Comparison of ENCODE assay signal across 8 cellular contexts in the genomic region with DNA sequence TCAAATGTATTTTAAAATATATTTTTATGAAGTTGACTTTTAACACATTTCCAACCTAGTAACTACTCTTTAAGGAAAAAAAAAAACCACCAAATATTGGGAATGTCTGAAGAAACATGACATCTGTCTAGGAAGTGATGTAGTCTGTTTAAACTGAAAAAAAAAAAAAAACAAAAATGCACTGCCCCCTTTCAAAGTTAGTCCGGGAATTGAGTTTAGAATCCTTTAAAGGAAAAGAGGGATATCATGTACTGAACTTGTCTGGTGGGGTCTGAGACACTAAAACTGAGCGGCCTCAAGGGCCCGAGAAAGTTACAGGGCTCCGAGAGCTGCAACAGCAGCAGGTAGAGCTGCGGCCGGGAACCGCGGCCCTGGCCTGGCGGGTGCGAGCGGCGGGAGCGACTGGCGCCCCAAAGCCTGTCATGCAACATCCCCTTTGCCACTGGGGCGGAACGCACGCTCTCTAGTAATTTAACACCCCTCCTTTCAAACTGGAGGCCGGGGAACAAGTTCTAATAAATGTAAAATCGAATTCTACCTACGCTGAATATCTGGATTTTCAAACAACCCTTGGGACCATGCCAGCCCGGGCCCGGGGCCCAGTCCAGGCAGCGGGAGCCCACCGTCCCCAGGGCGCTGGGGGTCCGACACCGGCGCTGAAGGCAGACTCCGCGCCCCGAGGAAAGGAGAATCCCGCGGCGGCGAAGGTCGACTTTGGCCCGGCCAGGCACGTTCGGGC. TPM values are rescaled to one million over a fixed set of nuclear protein-coding genes. Genes with fewer than 3 reads are reported as not detected.
DNase-seq lines count a peak whose midpoint lies in the region; ATAC-seq and TF ChIP-seq lines count a peak whose summit lies in the region.

No MANE protein-coding gene starts in this region.

- no peak overlapping the region for H3K27ac ChIP-seq in OCI-LY1 (ENCODE audit: low read depth, low read length, poor library complexity, severe bottlenecking)
- peak overlapping the region; percentile 97 for H3K27ac ChIP-seq in neural progenitor cell
- H3K27ac ChIP-seq in thymus (ENCODE audit: low read depth): peak overlapping the region; percentile 86

- H3K4me1 ChIP-seq in OCI-LY1 (ENCODE audit: insufficient read depth, low read length, severe bottlenecking): peaks cover 38% of the 10 kb centered on the region
- H3K4me1 ChIP-seq in neural progenitor cell: peaks cover 29% of the 10 kb centered on the region
- H3K4me1 ChIP-seq in thymus (ENCODE audit: control insufficient read depth, insufficient read depth, low read length): peaks cover 7% of the 10 kb centered on the region

- H3K9me3 ChIP-seq in OCI-LY1 (ENCODE audit: low read length): no peaks in the 10 kb centered on the region
- no peaks in the 10 kb centered on the region for H3K9me3 ChIP-seq in neural progenitor cell (ENCODE audit: low read depth)
- no peaks in the 10 kb centered on the region for H3K9me3 ChIP-seq in thymus (ENCODE audit: control insufficient read depth)

- peaks cover 4% of the 10 kb centered on the region; the same call in 1 of the 2 replicates for H3K27me3 ChIP-seq in OCI-LY1 (ENCODE audit: insufficient read depth, low read length)
- no peaks in the 10 kb centered on the region for H3K27me3 ChIP-seq in neural progenitor cell
- no peaks in the 10 kb centered on the region for H3K27me3 ChIP-seq in thymus (ENCODE audit: control insufficient read depth, insufficient read depth)

- H3K27me3 Mint-ChIP-seq in neural progenitor cell (ENCODE audit: insufficient read depth, low read depth): peaks cover 4% of the 10 kb centered on the region

- H3K4me3 ChIP-seq in OCI-LY1 (ENCODE audit: low read depth, low read length, poor library complexity, severe bottlenecking) (peak overlapping the region; percentile 83), neural progenitor cell (peak overlapping the region; percentile 100), thymus (ENCODE audit: low read length) (peak overlapping the region; percentile 98)

- no peaks in the 10 kb centered on the region for H3K9me2 ChIP-seq in OCI-LY1 (ENCODE audit: low read depth, low read length)

- peaks cover 34% of the 10 kb centered on the region for H3K4me1 Mint-ChIP-seq in neural progenitor cell

- peak; percentile 70 for ATAC-seq in HG03280 (IDR thresholded peaks at IDR 0.05; ENCODE audit: unreplicated experiment)

- H3F3A ChIP-seq in OCI-LY1 (ENCODE audit: insufficient read depth, low read length): peaks cover 4% of the 10 kb centered on the region; the same call in 1 of the 2 replicates
- H3F3A ChIP-seq in neural progenitor cell (ENCODE audit: low read depth): peaks cover 15% of the 10 kb centered on the region

- H3K9ac ChIP-seq in OCI-LY1 (ENCODE audit: low read length): peak overlapping the region; percentile 84
- peak overlapping the region; percentile 73 for H3K9ac ChIP-seq in neural progenitor cell

- DNase-seq in Ammon's horn (ENCODE audit: low spot score): peak; percentile 55
- peak; percentile 25 for DNase-seq in activated T-helper 9 cell treated with anti-CD3 and anti-CD28 coated beads, Interleukin-2, amount 50 U/mL, for 16 hours (ENCODE audit: low read depth)
- DNase-seq in foreskin melanocyte: peak; percentile 48
- DNase-seq in neural progenitor cell (ENCODE audit: low spot score): peak; percentile 79

- TF ChIP-seq POLR2A in GM19099 (IDR thresholded peaks at IDR 0.05; ENCODE audit: extremely low read depth, insufficient read length, low read depth): peak; percentile 9

- peaks cover 45% of the 10 kb centered on the region for H3K79me2 ChIP-seq in OCI-LY1 (ENCODE audit: insufficient read depth, low read length)
- peaks cover 54% of the 10 kb centered on the region for H3K79me2 ChIP-seq in neural progenitor cell (ENCODE audit: low read depth)

- peak overlapping the region; percentile 78 for H3K27ac Mint-ChIP-seq in neural progenitor cell

- TF ChIP-seq CTCF in OCI-LY1 (IDR thresholded peaks at IDR 0.05; ENCODE audit: low read length): no peak
- no peak for TF ChIP-seq CTCF in neural progenitor cell (IDR thresholded peaks at IDR 0.05)

- WGBS in thymus: under 1% methylated on average over 39 of the region's 39 CpGs

- H3K9me3 Mint-ChIP-seq in neural progenitor cell: peaks cover 2% of the 10 kb centered on the region

- peak overlapping the region; percentile 83 for H3K4me2 ChIP-seq in OCI-LY1 (ENCODE audit: low read length)
- H3K4me2 ChIP-seq in neural progenitor cell: peak overlapping the region; percentile 80

- H3K4me3 Mint-ChIP-seq in neural progenitor cell: peak overlapping the region; percentile 95

- H4K20me1 ChIP-seq in OCI-LY1 (ENCODE audit: insufficient read depth, low read length): peaks cover 4% of the 10 kb centered on the region; the same call in 1 of the 2 replicates
- H4K20me1 ChIP-seq in neural progenitor cell (ENCODE audit: low read depth): peaks cover 54% of the 10 kb centered on the region

- H3K36me3 Mint-ChIP-seq in neural progenitor cell: peaks cover 9% of the 10 kb centered on the region

- H3K36me3 ChIP-seq in OCI-LY1 (ENCODE audit: insufficient read depth, low read length) (peaks cover 7% of the 10 kb centered on the region; the same call in 1 of the 2 replicates), neural progenitor cell (no peaks in the 10 kb centered on the region), thymus (ENCODE audit: control insufficient read depth, insufficient read depth) (peaks cover 3% of the 10 kb centered on the region)

- H2AFZ ChIP-seq in OCI-LY1 (ENCODE audit: low read length): 0 out of 2 replicates have a peak overlapping the region, but pooled peaks have one; percentile 15
- peak overlapping the region; percentile 83 for H2AFZ ChIP-seq in neural progenitor cell (replicated peaks)

RNA-seq across cellular contexts. Expression of gene RDX, which starts 0.8 kb away (rescaled TPM):
- 70.7 and 199 TPM in 2 replicates for total RNA-seq in neural progenitor cell (ENCODE audit: low replicate concordance)
- 23.5 TPM for polyA plus RNA-seq in thymus

Comparison
In these comparisons a context has a peak if more than half of its experiments do, and no peak if none do; other contexts are left out.
1. DNase-seq: peak in every context shown above with its lines; median percentile 79 in neural progenitor cell; 55 in Ammon's horn; 48 in foreskin melanocyte; 25 in activated T-helper 9 cell treated with anti-CD3 and anti-CD28 coated beads, Interleukin-2, amount 50 U/mL, for 16 hours.